7 cellular contexts compared by ENCODE assay signal in the genomic region with DNA sequence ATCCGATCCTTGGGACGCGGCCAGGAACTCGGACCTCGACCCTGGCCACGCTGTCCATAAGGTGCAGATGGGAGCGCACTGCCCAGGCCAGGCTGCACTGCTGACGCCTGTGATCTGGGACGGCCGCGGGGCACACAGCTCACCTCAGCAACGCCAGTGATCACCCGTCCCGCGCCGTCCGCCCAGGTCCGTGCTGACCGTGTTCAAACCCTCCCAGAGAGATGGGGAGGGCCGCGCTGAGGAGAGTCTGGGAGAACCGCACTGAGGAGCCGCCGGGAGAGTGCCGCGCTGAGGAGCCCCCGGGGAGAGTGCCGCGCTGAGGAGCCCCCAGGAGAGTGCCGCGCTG. TPM values are rescaled to one million over a fixed set of nuclear protein-coding genes. Genes with fewer than 3 reads are reported as not detected.
DNase-seq lines count a peak whose midpoint lies in the region; ATAC-seq and TF ChIP-seq lines count a peak whose summit lies in the region.

No MANE protein-coding gene starts in this region.

- H3K4me1 Mint-ChIP-seq in endodermal cell, result peaks cover 61% of the 10 kb centered on the region
- H3K4me1 Mint-ChIP-seq in natural killer cell, result peaks cover 0 to 11% of the 10 kb centered on the region in 2 donors

- H3K4me1 ChIP-seq in endodermal cell (ENCODE audit: control insufficient read depth, insufficient read depth, low read length), result peaks cover 12% of the 10 kb centered on the region

- TF ChIP-seq CTCF in endodermal cell (conservative IDR thresholded peaks at IDR 0.05) (no peak), natural killer cell (IDR thresholded peaks at IDR 0.05) (no peak)

- H3K9me3 ChIP-seq in endodermal cell (ENCODE audit: control insufficient read depth, low read length), result no peaks in the 10 kb centered on the region

- H3K9me3 Mint-ChIP-seq in endodermal cell (peaks cover 12% of the 10 kb centered on the region), natural killer cell (no peaks in the 10 kb centered on the region)

- H3K27ac Mint-ChIP-seq in endodermal cell, result peak overlapping the region; percentile 85
- H3K27ac Mint-ChIP-seq in natural killer cell, result peak overlapping the region; percentile 8 to 84

- ATAC-seq in GM21825 (IDR thresholded peaks at IDR 0.05; ENCODE audit: unreplicated experiment) (peak; percentile 4), natural killer cell (peak in 1 of 3 donors; percentile 0)

- H3K9ac ChIP-seq in endodermal cell (ENCODE audit: extremely low read depth, low read length, poor library complexity, severe bottlenecking), result peak overlapping the region; percentile 73

- no peak overlapping the region for H3K27ac ChIP-seq in endodermal cell (ENCODE audit: low read depth, low read length)

- intact Hi-C loops in natural killer cell (cut with micrococcal nuclease), result no loop called here

- DNase-seq in RKO (ENCODE audit: low spot score) (peak; percentile 30), endodermal cell (no peak), natural killer cell (no peak), ecto neural progenitor cell (ENCODE audit: low spot score) (no peak), NCI-H345 treated with DMSO at 0.1 percent for 48 hours (lab: John Stamatoyannopoulos, UW; ENCODE audit: unreplicated experiment) (no peak), AG20443 (ENCODE audit: low spot score) (no peak)

- H3K4me3 Mint-ChIP-seq in endodermal cell (peak overlapping the region; percentile 87), natural killer cell (peak overlapping the region; percentile 91)

- H3K36me3 Mint-ChIP-seq in endodermal cell (ENCODE audit: low read depth) (peaks cover 8% of the 10 kb centered on the region), natural killer cell (no peaks in the 10 kb centered on the region)

- WGBS in endodermal cell (ENCODE audit: insufficient coverage in 1 of 2, insufficient read length in 1 of 2), 2 experiments, result 42 to 46% methylated on average over 8 to 31 of the region's 31 CpGs

- no peaks in the 10 kb centered on the region for H3K27me3 ChIP-seq in endodermal cell (ENCODE audit: control insufficient read depth, insufficient read depth, low read length, poor library complexity, severe bottlenecking)

- peaks cover 27% of the 10 kb centered on the region for H3K27me3 Mint-ChIP-seq in endodermal cell (ENCODE audit: insufficient read depth)
- H3K27me3 Mint-ChIP-seq in natural killer cell (ENCODE audit: low read depth in 2 of 2), result peaks cover 0 to 13% of the 10 kb centered on the region in 2 donors

- H3K4me3 ChIP-seq in endodermal cell (ENCODE audit: low read length), result peak overlapping the region; percentile 90

- H3K36me3 ChIP-seq in endodermal cell (ENCODE audit: control insufficient read depth, insufficient read depth, low read length), result no peaks in the 10 kb centered on the region

RNA-seq across cellular contexts. Expression of a gene that starts 0.6 kb away (rescaled TPM):
- total RNA-seq in endodermal cell (1 to 10 TPM; 5.2 to 6.9 TPM), natural killer cell (under 1 TPM; 0.72 to 0.78 (median 0.75) TPM)
- 0.71 TPM for polyA plus RNA-seq in endodermal cell (2013, experiment 1 of 2)
- 0.99 TPM for polyA plus RNA-seq in endodermal cell (2013, experiment 2 of 2)
